Comparison of ENCODE assay signal across 8 cellular contexts in the genomic region with DNA sequence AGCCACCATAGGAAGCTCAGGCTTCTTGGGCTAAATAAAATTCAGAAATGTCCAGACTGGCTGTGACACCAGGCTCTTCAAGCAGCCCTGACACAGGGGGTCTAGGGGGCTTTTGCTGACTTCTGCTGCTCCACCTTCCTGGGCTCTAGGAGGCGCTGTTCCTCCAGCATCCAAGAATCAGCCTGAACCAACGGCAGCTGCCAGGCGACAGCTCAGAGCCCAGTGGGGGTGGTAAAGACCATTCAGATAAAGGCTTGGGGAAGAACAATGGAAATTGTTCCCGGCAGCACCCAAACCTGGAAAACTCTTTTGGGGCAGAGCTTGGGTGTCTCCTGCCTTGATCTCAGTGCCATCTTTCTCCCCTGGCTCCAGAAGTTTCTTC. TPM values are rescaled to one million over a fixed set of nuclear protein-coding genes. Genes with fewer than 3 reads are reported as not detected.
DNase-seq lines count a peak whose midpoint lies in the region.

No MANE protein-coding gene starts in this region.

- peaks cover 17% of the 10 kb centered on the region for H3K4me1 Mint-ChIP-seq in activated naive CD8-positive, alpha-beta T cell treated with anti-CD3 and anti-CD28 coated beads for 36 hours

- H3K36me3 Mint-ChIP-seq in activated naive CD8-positive, alpha-beta T cell treated with anti-CD3 and anti-CD28 coated beads for 36 hours: no peaks in the 10 kb centered on the region

- H3K4me3 Mint-ChIP-seq in activated naive CD8-positive, alpha-beta T cell treated with anti-CD3 and anti-CD28 coated beads for 36 hours: no peak overlapping the region

- DNase-seq in DMS 273 (lab: John Stamatoyannopoulos, UW; ENCODE audit: unreplicated experiment) (peak; percentile 59), DMS 273 treated with DMSO at 0.1 percent for 48 hours (lab: John Stamatoyannopoulos, UW) (no peak), RPMI8226 (peak; percentile 46), iPS DF 4.7 (ENCODE audit: extremely low read depth, low spot score) (peak; percentile 62), G401 (ENCODE audit: low spot score) (no peak), putamen (ENCODE audit: low spot score) (no peak)
- peak; percentile 71 for DNase-seq in activated naive CD8-positive, alpha-beta T cell treated with anti-CD3 and anti-CD28 coated beads for 36 hours
- peak; percentile 40 to 60 (median 51) for DNase-seq in stimulated activated CD4-positive, alpha-beta T cell treated with anti-CD3 and anti-CD28 coated beads, TNF-alpha, amount 100 ng/mL, for 48 hours (ENCODE audit: low read depth in 3 of 3)

- H3K27ac Mint-ChIP-seq in activated naive CD8-positive, alpha-beta T cell treated with anti-CD3 and anti-CD28 coated beads for 36 hours: peak overlapping the region; percentile 26

- no peaks in the 10 kb centered on the region for H3K27me3 Mint-ChIP-seq in activated naive CD8-positive, alpha-beta T cell treated with anti-CD3 and anti-CD28 coated beads for 36 hours

- in situ Hi-C loops in G401 (cut with HindIII; ENCODE audit: low sequenced_read_pairs): no loop called here

- peaks cover under 1% of the 10 kb centered on the region for H3K9me3 Mint-ChIP-seq in activated naive CD8-positive, alpha-beta T cell treated with anti-CD3 and anti-CD28 coated beads for 36 hours

RNA-seq across cellular contexts. Expression of gene PSTPIP1, which starts 21.6 kb away (rescaled TPM):
- 10 to 100 TPM; 93.4 to 94.5 TPM for total RNA-seq in activated naive CD8-positive, alpha-beta T cell treated with anti-CD3 and anti-CD28 coated beads for 36 hours
- total RNA-seq in G401 (2014; rRNA removed; shearing (Covaris generic)): not detected in 2 replicates

RNA-seq across cellular contexts. Expression of gene RCN2, which starts 41.8 kb away (rescaled TPM):
- 10 to 100 TPM; 27.9 to 30.3 TPM for total RNA-seq in activated naive CD8-positive, alpha-beta T cell treated with anti-CD3 and anti-CD28 coated beads for 36 hours
- total RNA-seq in G401 (2014; rRNA removed; shearing (Covaris generic)): 166 and 180 TPM in 2 replicates

Comparison
In these comparisons a context has a peak if more than half of its experiments do, and no peak if none do; other contexts are left out.
1. DNase-seq: peak in DMS 273 (single experiment), RPMI8226 (single experiment), activated naive CD8-positive, alpha-beta T cell treated with anti-CD3 and anti-CD28 coated beads for 36 hours (single experiment), iPS DF 4.7 (single experiment) and stimulated activated CD4-positive, alpha-beta T cell treated with anti-CD3 and anti-CD28 coated beads, TNF-alpha, amount 100 ng/mL, for 48 hours (3 of 3); none in DMS 273 treated with DMSO at 0.1 percent for 48 hours (single experiment), G401 (single experiment) and putamen (single experiment).
2. RNA of gene PSTPIP1, which starts 21.6 kb away (total RNA-seq): 93.4 to 94.5 TPM in activated naive CD8-positive, alpha-beta T cell treated with anti-CD3 and anti-CD28 coated beads for 36 hours; not detected in G401; every median in the first group is over 10 times any median in the second.